ENCODE assay signal across 8 cellular contexts in genomic region chr3:71226565-71227281, GRCh38.
A peak's percentile ranks its signal among the peaks of the same experiment; 100 is the strongest.
DNase-seq lines count a peak whose midpoint lies in the region; ATAC-seq and TF ChIP-seq lines count a peak whose summit lies in the region.

No MANE protein-coding gene starts in this region.

- DNase-seq in activated B cell treated with CpG ODN at 0.5 μM for 24 hours: peak; percentile 50
- DNase-seq in chondrocyte (ENCODE audit: low spot score): no peak
- DNase-seq in pons (ENCODE audit: low spot score): peak; percentile 38
- DNase-seq in ureter (ENCODE audit: low spot score): peak; percentile 47
- no peak for DNase-seq in SKM-1 (lab: John Stamatoyannopoulos, UW; ENCODE audit: unreplicated experiment)
- no peak for DNase-seq in epidermal melanocyte (ENCODE audit: insufficient read length, low spot score)

- H3K4me1 Mint-ChIP-seq in activated B cell treated with CpG ODN at 0.5 μM for 24 hours (peaks cover 76% of the 10 kb centered on the region), chondrocyte (ENCODE audit: low read depth) (peaks cover 49% of the 10 kb centered on the region)

- CTCF ChIA-PET in activated B cell treated with CpG ODN at 0.5 μM for 24 hours (lab: Charles Lee): interaction anchor here (1.5 kb wide), 1 partner anchor 96 kb away, joined by 3 read pairs; no protein-coding TSS in a partner anchor

- intact Hi-C loops in activated B cell treated with CpG ODN at 0.5 μM for 24 hours (cut with micrococcal nuclease): loop anchor here (1.0 to 10.0 kb wide), 9 partner anchors 10 to 358 kb away; no protein-coding TSS in a partner anchor

- H3K27me3 Mint-ChIP-seq in activated B cell treated with CpG ODN at 0.5 μM for 24 hours (no peaks in the 10 kb centered on the region), chondrocyte (ENCODE audit: low read depth) (no peaks in the 10 kb centered on the region)

- H3K4me3 Mint-ChIP-seq in activated B cell treated with CpG ODN at 0.5 μM for 24 hours (peak overlapping the region; percentile 89), chondrocyte (ENCODE audit: unreplicated experiment) (no peak overlapping the region)

- H3K27ac Mint-ChIP-seq in activated B cell treated with CpG ODN at 0.5 μM for 24 hours: peak overlapping the region; percentile 97
- peak overlapping the region; percentile 91 for H3K27ac Mint-ChIP-seq in chondrocyte (ENCODE audit: unreplicated experiment)

- peak; percentile 89 for ATAC-seq in GM18502 (IDR thresholded peaks at IDR 0.05; ENCODE audit: poor library complexity, unreplicated experiment)
- peak; percentile 90 for ATAC-seq in HG02870 (IDR thresholded peaks at IDR 0.05; ENCODE audit: unreplicated experiment)
- peak; percentile 76 for ATAC-seq in activated B cell treated with CpG ODN at 0.5 μM for 24 hours (ENCODE audit: low read depth)

- no peaks in the 10 kb centered on the region for H3K9me3 Mint-ChIP-seq in activated B cell treated with CpG ODN at 0.5 μM for 24 hours
- H3K9me3 Mint-ChIP-seq in chondrocyte (ENCODE audit: low read depth): no peaks in the 10 kb centered on the region

- POLR2A ChIA-PET in activated B cell treated with CpG ODN at 0.5 μM for 24 hours (lab: Charles Lee): interaction anchor here (0.6 to 4.3 kb wide), 14 partner anchors 11 to 356 kb away, joined by 3 to 44 read pairs (median 6); no protein-coding TSS in a partner anchor

- TF ChIP-seq CTCF in activated B cell treated with CpG ODN at 0.5 μM for 24 hours (IDR thresholded peaks at IDR 0.05) (no peak), chondrocyte (IDR thresholded peaks at IDR 0.05) (no peak)

- peaks cover 25% of the 10 kb centered on the region for H3K36me3 Mint-ChIP-seq in activated B cell treated with CpG ODN at 0.5 μM for 24 hours (ENCODE audit: low read depth)
- H3K36me3 Mint-ChIP-seq in chondrocyte (ENCODE audit: low read depth): peaks cover 3% of the 10 kb centered on the region

Comparison
In these comparisons a context has a peak if more than half of its experiments do, and no peak if none do; other contexts are left out.
1. DNase-seq: peak in activated B cell treated with CpG ODN at 0.5 μM for 24 hours (single experiment), pons (single experiment) and ureter (single experiment); none in chondrocyte (single experiment), SKM-1 (single experiment) and epidermal melanocyte (single experiment).
2. Peak in every context shown above with its lines, with median percentiles within 50 percentile points of each other: ATAC-seq.